In the genomic region with DNA sequence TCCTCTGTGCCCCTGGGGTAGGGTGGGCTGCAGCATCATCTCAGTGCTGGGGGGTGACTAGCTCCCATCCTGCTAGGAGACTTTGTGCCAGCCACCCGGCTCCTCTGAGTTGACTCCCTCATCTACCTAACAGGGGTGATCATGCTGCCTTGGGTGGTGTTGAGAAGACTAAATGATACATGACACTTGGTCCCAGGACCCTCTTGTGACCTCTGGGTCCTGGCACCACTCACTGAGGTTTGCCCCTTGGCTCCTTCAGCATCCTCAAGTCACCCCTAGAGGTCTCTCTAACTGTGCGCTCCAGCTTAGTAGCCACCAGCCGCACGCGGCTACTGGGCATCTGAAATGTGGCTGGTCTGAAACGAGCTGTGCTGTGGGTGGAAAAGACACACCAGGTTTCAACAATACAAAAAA, we compare ENCODE assay signal across 9 cellular contexts.
A peak's percentile ranks its signal among the peaks of the same experiment; 100 is the strongest.
DNase-seq lines count a peak whose midpoint lies in the region; ATAC-seq and TF ChIP-seq lines count a peak whose summit lies in the region.
"Had no signal": no experiment of that assay in that cellular context is flagged by ENCODE, and none has a peak within 500 bp of the region (broad histone marks: within the 10 kb centered on the region; RNA-seq: fewer than 3 reads in every experiment).

No MANE protein-coding gene starts in this region.

- H3K4me3 ChIP-seq in GM23338: no peak overlapping the region
- H3K4me3 ChIP-seq in Peyer's patch: no peak overlapping the region
- H3K4me3 ChIP-seq in epithelial cell of esophagus (ENCODE audit: low read length): no peak overlapping the region
- H3K4me3 ChIP-seq in osteoblast (ENCODE audit: insufficient read depth, low read length): no peak overlapping the region
- H3K4me3 ChIP-seq: upper lobe of left lung had no signal

- no peaks in the 10 kb centered on the region for H3K9me3 Mint-ChIP-seq in GM23338

- H2AFZ ChIP-seq in GM23338: no peak overlapping the region
- no peak overlapping the region for H2AFZ ChIP-seq in osteoblast (ENCODE audit: low read length)

- peaks cover 4% of the 10 kb centered on the region for H3K27me3 Mint-ChIP-seq in GM23338 (ENCODE audit: insufficient read depth, low read depth, poor library complexity)

- H3K4me1 Mint-ChIP-seq in GM23338: no peaks in the 10 kb centered on the region

- TF ChIP-seq CTCF in GM23338 (conservative IDR thresholded peaks at IDR 0.05; ENCODE audit: low read depth in 2 of 2) (peak; percentile 59 to 83), Peyer's patch (IDR thresholded peaks at IDR 0.05) (peak in 3 of 6 experiments; percentile 24 to 38 (median 25)), epithelial cell of esophagus (IDR thresholded peaks at IDR 0.05; ENCODE audit: insufficient read depth, low read depth, low read length, missing control alignments) (peak; percentile 25), osteoblast (IDR thresholded peaks at IDR 0.05; ENCODE audit: extremely low read depth, low read depth, low read length) (peak; percentile 77)

- H4K20me1 ChIP-seq in GM23338 (replicated peaks; ENCODE audit: insufficient read depth): no peaks in the 10 kb centered on the region
- no peaks in the 10 kb centered on the region for H4K20me1 ChIP-seq in osteoblast (ENCODE audit: insufficient read depth, low read length)

- no peaks in the 10 kb centered on the region for H3F3A ChIP-seq in GM23338 (replicated peaks; ENCODE audit: low read depth)

- no peaks in the 10 kb centered on the region for H3K4me1 ChIP-seq in GM23338 (ENCODE audit: insufficient read depth)
- peaks cover 0 to 16% (median 0%) of the 10 kb centered on the region in 4 donors for H3K4me1 ChIP-seq in Peyer's patch
- peaks cover 12% of the 10 kb centered on the region for H3K4me1 ChIP-seq in osteoblast (ENCODE audit: insufficient read depth, low read length)

- no peaks in the 10 kb centered on the region for H3K9me2 ChIP-seq in GM23338 (ENCODE audit: insufficient read depth)

- no peak for TF ChIP-seq POLR2A in Peyer's patch (IDR thresholded peaks at IDR 0.05)

- H3K27ac Mint-ChIP-seq in GM23338: no peak overlapping the region

- no peaks in the 10 kb centered on the region; the same call in 2 of the 3 replicates for H3K36me3 Mint-ChIP-seq in GM23338 (ENCODE audit: low read depth)

- H3K9me3 ChIP-seq in Peyer's patch (no peaks in the 10 kb centered on the region), osteoblast (ENCODE audit: low read depth, low read length) (no peaks in the 10 kb centered on the region)
- H3K9me3 ChIP-seq: upper lobe of left lung had no signal

- H3K36me3 ChIP-seq in GM23338 (ENCODE audit: insufficient read depth): no peaks in the 10 kb centered on the region
- no peaks in the 10 kb centered on the region for H3K36me3 ChIP-seq in Peyer's patch
- no peaks in the 10 kb centered on the region for H3K36me3 ChIP-seq in osteoblast (ENCODE audit: insufficient read depth, low read length)
- H3K36me3 ChIP-seq: upper lobe of left lung had no signal

- H3K27me3 ChIP-seq in GM23338 (ENCODE audit: insufficient read depth): no peaks in the 10 kb centered on the region
- H3K27me3 ChIP-seq in Peyer's patch: no peaks in the 10 kb centered on the region
- no peaks in the 10 kb centered on the region for H3K27me3 ChIP-seq in osteoblast (ENCODE audit: insufficient read depth, low read length)
- H3K27me3 ChIP-seq: upper lobe of left lung had no signal

- DNase-seq in DMS53 treated with DMSO at 0.1 percent for 48 hours (lab: John Stamatoyannopoulos, UW; ENCODE audit: unreplicated experiment): peak; percentile 60
- peak; percentile 76 for DNase-seq in GM23338 (ENCODE audit: low spot score)
- peak in 2 of 3 donors; percentile 50 to 60 for DNase-seq in Peyer's patch
- peak; percentile 26 for DNase-seq in epithelial cell of esophagus (ENCODE audit: low read depth)
- peak; percentile 94 for DNase-seq in osteoblast (ENCODE audit: insufficient read length, low spot score, missing footprints)
- DNase-seq in LoVo (ENCODE audit: low spot score): no peak
- no peak for DNase-seq in T-helper 9 cell
- DNase-seq: upper lobe of left lung had no signal

- H3K4me2 ChIP-seq in GM23338 (no peak overlapping the region), osteoblast (ENCODE audit: insufficient read depth, low read length) (peak overlapping the region; percentile 56)

- no peaks in the 10 kb centered on the region for H3K79me2 ChIP-seq in GM23338 (replicated peaks; ENCODE audit: insufficient read depth)
- H3K79me2 ChIP-seq in osteoblast (ENCODE audit: insufficient read depth, low read length): no peaks in the 10 kb centered on the region

- ATAC-seq in GM23338: peak; percentile 96
- ATAC-seq in GM18519 (IDR thresholded peaks at IDR 0.05; ENCODE audit: low FRiP score, unreplicated experiment): no peak

- H3K4me3 Mint-ChIP-seq in GM23338: no peak overlapping the region

- H3K27ac ChIP-seq in GM23338 (ENCODE audit: low read depth): no peak overlapping the region
- H3K27ac ChIP-seq in Peyer's patch: no peak overlapping the region
- H3K27ac ChIP-seq in osteoblast (ENCODE audit: low read depth, low read length): peak overlapping the region; percentile 64
- H3K27ac ChIP-seq: upper lobe of left lung had no signal

TF ChIP-seq in GM23338, 12 proteins besides CTCF, POLR2A, EP300 and RAD21 (continues in another document):
- TF ChIP-seq, protein P1, sequence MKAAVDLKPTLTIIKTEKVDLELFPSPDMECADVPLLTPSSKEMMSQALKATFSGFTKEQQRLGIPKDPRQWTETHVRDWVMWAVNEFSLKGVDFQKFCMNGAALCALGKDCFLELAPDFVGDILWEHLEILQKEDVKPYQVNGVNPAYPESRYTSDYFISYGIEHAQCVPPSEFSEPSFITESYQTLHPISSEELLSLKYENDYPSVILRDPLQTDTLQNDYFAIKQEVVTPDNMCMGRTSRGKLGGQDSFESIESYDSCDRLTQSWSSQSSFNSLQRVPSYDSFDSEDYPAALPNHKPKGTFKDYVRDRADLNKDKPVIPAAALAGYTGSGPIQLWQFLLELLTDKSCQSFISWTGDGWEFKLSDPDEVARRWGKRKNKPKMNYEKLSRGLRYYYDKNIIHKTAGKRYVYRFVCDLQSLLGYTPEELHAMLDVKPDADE (IDR thresholded peaks at IDR 0.05): no peak
- TF ChIP-seq, protein P2, sequence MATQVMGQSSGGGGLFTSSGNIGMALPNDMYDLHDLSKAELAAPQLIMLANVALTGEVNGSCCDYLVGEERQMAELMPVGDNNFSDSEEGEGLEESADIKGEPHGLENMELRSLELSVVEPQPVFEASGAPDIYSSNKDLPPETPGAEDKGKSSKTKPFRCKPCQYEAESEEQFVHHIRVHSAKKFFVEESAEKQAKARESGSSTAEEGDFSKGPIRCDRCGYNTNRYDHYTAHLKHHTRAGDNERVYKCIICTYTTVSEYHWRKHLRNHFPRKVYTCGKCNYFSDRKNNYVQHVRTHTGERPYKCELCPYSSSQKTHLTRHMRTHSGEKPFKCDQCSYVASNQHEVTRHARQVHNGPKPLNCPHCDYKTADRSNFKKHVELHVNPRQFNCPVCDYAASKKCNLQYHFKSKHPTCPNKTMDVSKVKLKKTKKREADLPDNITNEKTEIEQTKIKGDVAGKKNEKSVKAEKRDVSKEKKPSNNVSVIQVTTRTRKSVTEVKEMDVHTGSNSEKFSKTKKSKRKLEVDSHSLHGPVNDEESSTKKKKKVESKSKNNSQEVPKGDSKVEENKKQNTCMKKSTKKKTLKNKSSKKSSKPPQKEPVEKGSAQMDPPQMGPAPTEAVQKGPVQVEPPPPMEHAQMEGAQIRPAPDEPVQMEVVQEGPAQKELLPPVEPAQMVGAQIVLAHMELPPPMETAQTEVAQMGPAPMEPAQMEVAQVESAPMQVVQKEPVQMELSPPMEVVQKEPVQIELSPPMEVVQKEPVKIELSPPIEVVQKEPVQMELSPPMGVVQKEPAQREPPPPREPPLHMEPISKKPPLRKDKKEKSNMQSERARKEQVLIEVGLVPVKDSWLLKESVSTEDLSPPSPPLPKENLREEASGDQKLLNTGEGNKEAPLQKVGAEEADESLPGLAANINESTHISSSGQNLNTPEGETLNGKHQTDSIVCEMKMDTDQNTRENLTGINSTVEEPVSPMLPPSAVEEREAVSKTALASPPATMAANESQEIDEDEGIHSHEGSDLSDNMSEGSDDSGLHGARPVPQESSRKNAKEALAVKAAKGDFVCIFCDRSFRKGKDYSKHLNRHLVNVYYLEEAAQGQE (IDR thresholded peaks at IDR 0.05; ENCODE audit: unreplicated experiment): no peak
- TF ChIP-seq EZH2phosphoT487 (IDR thresholded peaks at IDR 0.05; ENCODE audit: unreplicated experiment) (no peak), NANOG (IDR thresholded peaks at IDR 0.05; ENCODE audit: borderline replicate concordance) (no peak), CREB1 (CRISPR knock-in tag; IDR thresholded peaks at IDR 0.05; ENCODE audit: low read depth) (no peak), STAT1 (IDR thresholded peaks at IDR 0.05; ENCODE audit: unreplicated experiment) (no peak), ZNF331 (CRISPR knock-in tag; IDR thresholded peaks at IDR 0.05; ENCODE audit: low read depth) (no peak)

Comparison
In these comparisons a context has a peak if more than half of its experiments do, and no peak if none do; other contexts are left out.
1. DNase-seq: peak in DMS53 treated with DMSO at 0.1 percent for 48 hours (single experiment), GM23338 (single experiment), Peyer's patch (2 of 3), epithelial cell of esophagus (single experiment) and osteoblast (single experiment); none in LoVo (single experiment) and T-helper 9 cell (single experiment).